8 cellular contexts compared by ENCODE assay signal in genomic region chr5:79878721-79879336, GRCh38.
DNase-seq lines count a peak whose midpoint lies in the region; ATAC-seq, FAIRE-seq and TF ChIP-seq lines count a peak whose summit lies in the region.

No MANE protein-coding gene starts in this region.

- no CpG with 5 or more reads among the region's 5 CpGs for WGBS in mesendoderm (ENCODE audit: extremely low coverage, insufficient coverage, low lambda C conversion rate)
- WGBS in prostate gland = 62% methylated on average over 5 of the region's 5 CpGs

- no peak overlapping the region for H4K5ac ChIP-seq in mesendoderm (ENCODE audit: low read length)

- H3K4me1 Mint-ChIP-seq in activated T-cell treated with anti-CD3 and anti-CD28 coated beads, Interleukin-2, amount 50 U/mL, for 4 hours (ENCODE audit: low read depth) = no peaks in the 10 kb centered on the region

- DNase-seq in D721Med (ENCODE audit: insufficient read length, low spot score) (no peak), Karpas-422 (peak; percentile 79), mesendoderm (peak; percentile 51), medulla oblongata (ENCODE audit: extremely low spot score) (no peak), left cardiac atrium (no peak), prostate gland (ENCODE audit: low spot score) (no peak)
- peak; percentile 10 for DNase-seq in activated T-cell treated with anti-CD3 and anti-CD28 coated beads, Interleukin-2, amount 50 U/mL, for 4 hours

- no peaks in the 10 kb centered on the region for H3K79me1 ChIP-seq in mesendoderm (ENCODE audit: low read length)

- H2BK15ac ChIP-seq in mesendoderm (replicated peaks; ENCODE audit: low read depth) = no peak overlapping the region

- no peaks in the 10 kb centered on the region for H3K9me3 Mint-ChIP-seq in activated T-cell treated with anti-CD3 and anti-CD28 coated beads, Interleukin-2, amount 50 U/mL, for 4 hours

- no peaks in the 10 kb centered on the region for H3K27me3 ChIP-seq in Karpas-422 (ENCODE audit: low read length)
- no peaks in the 10 kb centered on the region for H3K27me3 ChIP-seq in mesendoderm (ENCODE audit: insufficient read depth, low read length, poor library complexity)
- H3K27me3 ChIP-seq in prostate gland (replicated peaks; ENCODE audit: insufficient read depth) = no peaks in the 10 kb centered on the region

- H3K36me3 ChIP-seq in Karpas-422 (ENCODE audit: insufficient read depth, low read length) (no peaks in the 10 kb centered on the region), mesendoderm (ENCODE audit: control insufficient read depth, insufficient read depth, low read length) (no peaks in the 10 kb centered on the region), prostate gland (no peaks in the 10 kb centered on the region)

- H3K79me2 ChIP-seq in Karpas-422 (ENCODE audit: low read length) (no peaks in the 10 kb centered on the region), mesendoderm (ENCODE audit: control insufficient read depth, insufficient read depth, low read length) (no peaks in the 10 kb centered on the region)

- no peaks in the 10 kb centered on the region for H4K20me1 ChIP-seq in Karpas-422 (ENCODE audit: insufficient read depth, low read depth, low read length)

- no peak overlapping the region for H3K4me3 Mint-ChIP-seq in activated T-cell treated with anti-CD3 and anti-CD28 coated beads, Interleukin-2, amount 50 U/mL, for 4 hours

- no peak overlapping the region for H3K18ac ChIP-seq in mesendoderm (ENCODE audit: low read length)

- no peak overlapping the region for H3K4me3 ChIP-seq in Karpas-422 (ENCODE audit: low read length)
- no peak overlapping the region for H3K4me3 ChIP-seq in mesendoderm (ENCODE audit: low read length)
- no peak overlapping the region for H3K4me3 ChIP-seq in prostate gland

- H2BK5ac ChIP-seq in mesendoderm (ENCODE audit: low read length) = no peak overlapping the region

- ATAC-seq in activated T-cell treated with anti-CD3 and anti-CD28 coated beads, Interleukin-2, amount 50 U/mL, for 4 hours = peak; percentile 18 to 58
- ATAC-seq in HG02763 (IDR thresholded peaks at IDR 0.05; ENCODE audit: unreplicated experiment) (no peak), left cardiac atrium (no peak)

- no peaks in the 10 kb centered on the region for H3K4me1 ChIP-seq in Karpas-422 (ENCODE audit: low read length)
- H3K4me1 ChIP-seq in mesendoderm (ENCODE audit: control insufficient read depth, low read depth, low read length) = no peaks in the 10 kb centered on the region
- no peaks in the 10 kb centered on the region for H3K4me1 ChIP-seq in prostate gland (replicated peaks)

- H2BK120ac ChIP-seq in mesendoderm (ENCODE audit: low read depth, low read length) = no peak overlapping the region

- no peaks in the 10 kb centered on the region for H3K36me3 Mint-ChIP-seq in activated T-cell treated with anti-CD3 and anti-CD28 coated beads, Interleukin-2, amount 50 U/mL, for 4 hours (ENCODE audit: insufficient read depth)

- H3K4me2 ChIP-seq in Karpas-422 (ENCODE audit: low read depth, low read length, poor library complexity, severe bottlenecking) = no peak overlapping the region
- no peak overlapping the region for H3K4me2 ChIP-seq in mesendoderm (ENCODE audit: low read length)

- H2AFZ ChIP-seq in Karpas-422 (ENCODE audit: low read length) = no peak overlapping the region

- H3K23ac ChIP-seq in mesendoderm (ENCODE audit: low read length) = no peak overlapping the region

- intact Hi-C loops in left cardiac atrium (cut with DNase I) = no loop called here
- intact Hi-C loops in prostate gland (cut with DNase I) = no loop called here

- FAIRE-seq in D721Med (lab: Jason Lieb, UNC) = no peak

- H3K9me3 ChIP-seq in Karpas-422 (ENCODE audit: low read length) (no peaks in the 10 kb centered on the region), prostate gland (no peaks in the 10 kb centered on the region)

- no peak overlapping the region for H3K4ac ChIP-seq in mesendoderm (ENCODE audit: low read depth, low read length)

- no peak overlapping the region for H3K56ac ChIP-seq in mesendoderm (ENCODE audit: low read length)

- TF ChIP-seq CTCF in D721Med (IDR thresholded peaks at IDR 0.05; ENCODE audit: insufficient read depth, missing control alignments) (peak; percentile 36), prostate gland (IDR thresholded peaks at IDR 0.05) (no peak)

- H3K9me2 ChIP-seq in Karpas-422 (replicated peaks; ENCODE audit: insufficient read depth, low read length) = no peaks in the 10 kb centered on the region

- H3K27me3 Mint-ChIP-seq in activated T-cell treated with anti-CD3 and anti-CD28 coated beads, Interleukin-2, amount 50 U/mL, for 4 hours (ENCODE audit: low read depth) = peaks cover 7% of the 10 kb centered on the region

- H3K27ac ChIP-seq in Karpas-422 (ENCODE audit: low read length) (no peak overlapping the region), mesendoderm (ENCODE audit: low read depth, low read length) (no peak overlapping the region), prostate gland (no peak overlapping the region)

- no peak for TF ChIP-seq POLR2A in prostate gland (IDR thresholded peaks at IDR 0.05)

- no peak overlapping the region for H2AK5ac ChIP-seq in mesendoderm (ENCODE audit: low read length)

- H4K8ac ChIP-seq in mesendoderm (ENCODE audit: low read depth, low read length) = no peak overlapping the region

- H3K9ac ChIP-seq in Karpas-422 (ENCODE audit: low read length) (no peak overlapping the region), mesendoderm (ENCODE audit: low read length) (no peak overlapping the region)

Comparison
In these comparisons a context has a peak if more than half of its experiments do, and no peak if none do; other contexts are left out.
1. DNase-seq: peak in Karpas-422 (single experiment), activated T-cell treated with anti-CD3 and anti-CD28 coated beads, Interleukin-2, amount 50 U/mL, for 4 hours (single experiment) and mesendoderm (single experiment); none in D721Med (single experiment), medulla oblongata (single experiment), left cardiac atrium (single experiment) and prostate gland (single experiment).
2. ATAC-seq: peak in activated T-cell treated with anti-CD3 and anti-CD28 coated beads, Interleukin-2, amount 50 U/mL, for 4 hours (2 of 2); none in HG02763 (single experiment) and left cardiac atrium (0 of 2).